1 cellular context compared by ENCODE assay signal in the genomic region with DNA sequence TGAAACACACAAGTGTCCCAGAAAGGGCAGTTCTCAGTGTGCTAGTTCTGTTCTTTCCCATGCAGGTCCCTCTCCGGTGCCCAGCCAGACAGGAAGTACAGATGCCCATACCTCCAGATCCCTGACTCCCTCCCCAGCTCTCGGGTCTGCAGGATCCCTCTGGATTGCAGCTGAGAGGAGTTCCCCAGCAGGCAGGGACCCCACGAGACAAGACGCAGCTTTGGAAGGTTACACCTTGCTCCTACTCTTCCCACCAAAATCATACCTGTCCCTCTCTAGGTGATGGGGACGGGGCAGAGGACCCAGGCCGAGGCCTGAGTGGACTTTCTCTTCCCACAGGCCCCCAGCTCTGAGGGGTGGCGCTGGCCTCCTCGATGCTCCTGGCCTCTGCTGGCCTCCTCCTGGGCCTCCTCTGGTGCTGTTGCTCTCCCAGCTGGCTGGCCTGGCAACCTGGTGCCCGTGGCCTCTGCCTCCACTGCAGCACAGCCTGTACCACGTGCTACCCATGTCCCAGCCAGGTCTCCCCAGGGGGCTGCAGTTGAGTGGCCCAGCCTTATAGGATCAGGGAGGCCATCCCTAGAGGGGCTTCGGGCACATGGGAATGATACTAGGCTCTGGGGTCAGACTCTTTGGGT.
A peak's percentile ranks its signal among the peaks of the same experiment; 100 is the strongest.
TF ChIP-seq lines count a peak whose summit lies in the region.

No MANE protein-coding gene starts in this region.

TF ChIP-seq in endothelial cell of umbilical vein, 7 proteins besides CTCF, POLR2A, EP300 and RAD21:
- no peak for TF ChIP-seq FOS (IDR thresholded peaks at IDR 0.05; ENCODE audit: borderline replicate concordance, insufficient read depth, low read length)
- TF ChIP-seq, protein P1, sequence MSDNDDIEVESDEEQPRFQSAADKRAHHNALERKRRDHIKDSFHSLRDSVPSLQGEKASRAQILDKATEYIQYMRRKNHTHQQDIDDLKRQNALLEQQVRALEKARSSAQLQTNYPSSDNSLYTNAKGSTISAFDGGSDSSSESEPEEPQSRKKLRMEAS (IDR thresholded peaks at IDR 0.05; ENCODE audit: insufficient read depth, insufficient read length): no peak
- peak; percentile 65 for TF ChIP-seq POLR2AphosphoS5 (IDR thresholded peaks at IDR 0.05; ENCODE audit: insufficient read depth, low read depth, low read length)
- no peak for TF ChIP-seq JUN (IDR thresholded peaks at IDR 0.05; ENCODE audit: borderline replicate concordance, insufficient read depth, insufficient read length, low read depth)
- TF ChIP-seq MYC (IDR thresholded peaks at IDR 0.05; ENCODE audit: low read depth, low read length): no peak
TF ChIP-seq in endothelial cell of umbilical vein: peak in this region for 1.
